Comparison of ENCODE assay signal across 14 cellular contexts in genomic region chr11:128476031-128476430, GRCh38.
DNase-seq lines count a peak whose midpoint lies in the region; ATAC-seq and TF ChIP-seq lines count a peak whose summit lies in the region.
"Had no signal": no experiment of that assay in that cellular context is flagged by ENCODE, and none has a peak within 500 bp of the region (broad histone marks: within the 10 kb centered on the region; RNA-seq: fewer than 3 reads in every experiment).

No MANE protein-coding gene starts in this region.

- H3K9me2 ChIP-seq in SK-N-SH: no peaks in the 10 kb centered on the region

- H2AFZ ChIP-seq in SK-N-SH (ENCODE audit: low read depth): no peak overlapping the region

- peak overlapping the region in 1 of 2 experiments; percentile 7; a peak in 1 of 4 replicates for H3K27ac ChIP-seq in SK-N-SH (ENCODE audit: low read depth in 2 of 2, low read length in 1 of 2)
- H3K27ac ChIP-seq in colonic mucosa: peak overlapping the region; percentile 30
- H3K27ac ChIP-seq in skin epidermis: peak overlapping the region in 14 of 21 experiments; percentile 0 to 89 (median 57)
- H3K27ac ChIP-seq: testis had no signal

- H3K79me2 ChIP-seq in SK-N-SH (ENCODE audit: insufficient read depth): peaks cover 98% of the 10 kb centered on the region

- peak overlapping the region; percentile 90 for H3K27ac Mint-ChIP-seq in T-helper 1 cell treated with Interleukin-12 subunit alpha and Interleukin-12 subunit beta and Interleukin-4 antibody, amounts not matched to agents 30 μg/mL and 1 μg/mL, for 36 hours
- H3K27ac Mint-ChIP-seq: brain had no signal

- 83% methylated on average over 1 of the region's 1 CpG for WGBS in SK-N-SH (ENCODE audit: low lambda C conversion rate)

- H3K4me1 ChIP-seq in SK-N-SH (ENCODE audit: control insufficient read depth in 1 of 2, insufficient read depth in 2 of 2, low read depth in 1 of 2, low read length in 1 of 2): peaks cover 14 to 18% of the 10 kb centered on the region in 2 experiments; a peak in 3 of 4 replicates
- H3K4me1 ChIP-seq in colonic mucosa: peaks cover 34% of the 10 kb centered on the region

- H3K27me3 Mint-ChIP-seq in T-helper 1 cell treated with Interleukin-12 subunit alpha and Interleukin-12 subunit beta and Interleukin-4 antibody, amounts not matched to agents 30 μg/mL and 1 μg/mL, for 36 hours (ENCODE audit: low read depth): no peaks in the 10 kb centered on the region

- TF ChIP-seq EP300 in SK-N-SH (IDR thresholded peaks at IDR 0.05; ENCODE audit: borderline replicate concordance in 1 of 2, low read depth in 1 of 2, low read length in 1 of 2): no peak

- H3K4me3 ChIP-seq in SK-N-SH (ENCODE audit: low read depth in 2 of 2, low read length in 1 of 2): no peak overlapping the region
- no peak overlapping the region for H3K4me3 ChIP-seq in colonic mucosa
- H3K4me3 ChIP-seq in skin epidermis: no peak overlapping the region
- H3K4me3 ChIP-seq: right atrium auricular region, testis had no signal

- peaks cover 98% of the 10 kb centered on the region for H3K36me3 Mint-ChIP-seq in T-helper 1 cell treated with Interleukin-12 subunit alpha and Interleukin-12 subunit beta and Interleukin-4 antibody, amounts not matched to agents 30 μg/mL and 1 μg/mL, for 36 hours (ENCODE audit: low read depth)
- H3K36me3 Mint-ChIP-seq: brain had no signal

- no peak for ATAC-seq in GM18519 (IDR thresholded peaks at IDR 0.05; ENCODE audit: low FRiP score, unreplicated experiment)

- H3K9ac ChIP-seq in SK-N-SH: no peak overlapping the region
- no peak overlapping the region for H3K9ac ChIP-seq in colonic mucosa (ENCODE audit: low read depth in 2 of 2, low read length in 2 of 2)

- peaks cover 6% of the 10 kb centered on the region for H3F3A ChIP-seq in SK-N-SH (replicated peaks; ENCODE audit: insufficient read depth)

- TF ChIP-seq CTCF in SK-N-SH (IDR thresholded peaks at IDR 0.05) (no peak), colonic mucosa (IDR thresholded peaks at IDR 0.05) (no peak)

- POLR2A ChIA-PET in SK-N-SH (lab: Yijun Ruan, JAX): no interaction called here

- intact Hi-C loops in colonic mucosa (cut with DNase I): loop anchor here (10.0 kb wide), 1 partner anchor 181 kb away; no protein-coding TSS in a partner anchor

- H3K4me2 ChIP-seq in SK-N-SH: no peak overlapping the region

- H4K20me1 ChIP-seq in SK-N-SH (ENCODE audit: insufficient read depth): no peaks in the 10 kb centered on the region

- no peak for TF ChIP-seq RAD21 in SK-N-SH (IDR thresholded peaks at IDR 0.05; ENCODE audit: low read length)

- H3K27me3 ChIP-seq in SK-N-SH (ENCODE audit: insufficient read depth) (no peaks in the 10 kb centered on the region), colonic mucosa (no peaks in the 10 kb centered on the region)
- H3K27me3 ChIP-seq: right atrium auricular region, testis had no signal

- H3K9me3 ChIP-seq in SK-N-SH (no peaks in the 10 kb centered on the region), colonic mucosa (no peaks in the 10 kb centered on the region)
- H3K9me3 ChIP-seq: right atrium auricular region, testis had no signal

- H3K9me3 Mint-ChIP-seq in T-helper 1 cell treated with Interleukin-12 subunit alpha and Interleukin-12 subunit beta and Interleukin-4 antibody, amounts not matched to agents 30 μg/mL and 1 μg/mL, for 36 hours: no peaks in the 10 kb centered on the region
- H3K9me3 Mint-ChIP-seq: brain had no signal

- CTCF ChIA-PET in SK-N-SH (lab: Yijun Ruan, JAX): no interaction called here

- H3K36me3 ChIP-seq in SK-N-SH (replicated peaks in 1 of 2; ENCODE audit: control insufficient read depth in 1 of 2, insufficient read depth in 2 of 2, low read length in 1 of 2): peaks cover 49 to 74% of the 10 kb centered on the region in 2 experiments
- H3K36me3 ChIP-seq in colonic mucosa: peaks cover 8% of the 10 kb centered on the region

- DNase-seq in T-helper 1 cell: no peak
- no peak for DNase-seq in SK-N-SH
- no peak for DNase-seq in colonic mucosa
- no peak for DNase-seq in NCI-H446 treated with DMSO at 0.1 percent for 48 hours (lab: John Stamatoyannopoulos, UW)
- DNase-seq in ecto neural progenitor cell (ENCODE audit: low spot score): no peak
- DNase-seq: 8988T, H7, mesenchymal stem cell, testis had no signal

- peak overlapping the region; percentile 72 for H3K4me3 Mint-ChIP-seq in T-helper 1 cell treated with Interleukin-12 subunit alpha and Interleukin-12 subunit beta and Interleukin-4 antibody, amounts not matched to agents 30 μg/mL and 1 μg/mL, for 36 hours
- H3K4me3 Mint-ChIP-seq: brain had no signal

- H3K4me1 Mint-ChIP-seq in T-helper 1 cell treated with Interleukin-12 subunit alpha and Interleukin-12 subunit beta and Interleukin-4 antibody, amounts not matched to agents 30 μg/mL and 1 μg/mL, for 36 hours (ENCODE audit: low read depth): peaks cover 97% of the 10 kb centered on the region

TF ChIP-seq in SK-N-SH, 30 proteins besides CTCF, POLR2A, EP300 and RAD21:
- TF ChIP-seq GATA2 (CRISPR knock-in tag; IDR thresholded peaks at IDR 0.05) (peak; percentile 40; the same call in 1 of the 2 replicates), RCOR1 (IDR thresholded peaks at IDR 0.05; ENCODE audit: low read length) (peak; percentile 20; the same call in 1 of the 2 replicates), SIN3A (IDR thresholded peaks at IDR 0.05; ENCODE audit: borderline replicate concordance, low read depth, low read length) (no peak)
